ENCODE assay signal across 8 cellular contexts in the genomic region with DNA sequence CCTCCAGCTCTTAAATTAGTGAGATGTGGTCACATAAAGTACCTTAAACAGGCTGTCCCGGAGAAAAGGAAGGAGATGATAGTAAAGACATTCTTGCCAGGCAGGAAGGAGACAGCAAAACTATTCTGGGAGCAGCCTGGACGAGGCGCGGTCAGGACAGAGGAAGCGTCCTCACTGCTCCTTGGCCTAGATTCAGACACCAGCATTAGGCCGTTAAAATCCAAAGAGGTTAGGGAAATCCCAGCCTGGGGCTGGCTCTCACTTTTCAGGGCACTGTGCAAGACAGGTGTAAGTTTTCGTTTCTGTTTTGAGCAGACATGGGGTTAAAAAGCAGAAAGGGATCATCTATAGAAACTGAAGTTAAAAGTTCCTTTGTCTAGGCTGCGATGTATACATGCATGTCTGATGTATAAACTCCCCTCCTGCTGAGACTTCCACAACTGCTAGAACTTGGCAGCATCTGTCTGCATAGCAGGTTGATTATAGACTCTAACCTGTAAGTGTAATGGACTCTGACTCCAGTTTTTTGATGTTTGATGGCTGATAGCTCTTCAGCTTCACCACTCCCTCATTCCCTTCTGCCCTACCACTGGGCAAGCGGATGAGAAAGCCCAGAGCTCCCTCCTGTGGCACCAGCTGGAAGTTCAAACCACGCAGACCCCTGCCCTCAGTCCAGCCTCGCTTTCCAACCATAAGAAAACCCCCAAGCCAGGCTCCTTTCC. TPM values are rescaled to one million over a fixed set of nuclear protein-coding genes. Genes with fewer than 3 reads are reported as not detected.
DNase-seq lines count a peak whose midpoint lies in the region; ATAC-seq and TF ChIP-seq lines count a peak whose summit lies in the region.

No MANE protein-coding gene starts in this region.

- intact Hi-C loops in esophagus squamous epithelium (cut with DNase I) = loop anchor here (2.0 kb wide), 1 partner anchor 189 kb away; no protein-coding TSS in a partner anchor

- H3K27ac Mint-ChIP-seq in neural crest cell (ENCODE audit: unreplicated experiment) (no peak overlapping the region), type B pancreatic cell (peak overlapping the region; percentile 88)

- H3K27me3 ChIP-seq in esophagus squamous epithelium = no peaks in the 10 kb centered on the region

- ATAC-seq in GM19324 (IDR thresholded peaks at IDR 0.05; ENCODE audit: low FRiP score, unreplicated experiment) = peak; percentile 60
- ATAC-seq in HG03378 (IDR thresholded peaks at IDR 0.05; ENCODE audit: unreplicated experiment) = peak; percentile 63

- WGBS in esophagus squamous epithelium, 2 donors = 8 to 19% methylated on average over 10 to 11 of the region's 11 CpGs

- TF ChIP-seq CTCF in esophagus squamous epithelium (IDR thresholded peaks at IDR 0.05) (peak; percentile 69 to 90 (median 85)), neural crest cell (conservative IDR thresholded peaks at IDR 0.05) (peak; percentile 90), type B pancreatic cell (conservative IDR thresholded peaks at IDR 0.05) (peak; percentile 86)

- no peaks in the 10 kb centered on the region for H3K36me3 Mint-ChIP-seq in neural crest cell (ENCODE audit: low read depth)
- H3K36me3 Mint-ChIP-seq in type B pancreatic cell = peaks cover 7% of the 10 kb centered on the region

- H3K4me1 ChIP-seq in esophagus squamous epithelium = peaks cover 0 to 71% (median 20%) of the 10 kb centered on the region in 3 donors

- H3K9me3 Mint-ChIP-seq in neural crest cell (no peaks in the 10 kb centered on the region), type B pancreatic cell (no peaks in the 10 kb centered on the region)

- no peaks in the 10 kb centered on the region for H3K9me3 ChIP-seq in esophagus squamous epithelium

- DNase-seq in COLO668 (lab: John Stamatoyannopoulos, UW; ENCODE audit: unreplicated experiment) (peak; percentile 66), NOMO-1 (lab: John Stamatoyannopoulos, UW; ENCODE audit: unreplicated experiment in 2 of 2) (peak; percentile 10 to 44), esophagus squamous epithelium (lab: John Stamatoyannopoulos, UW) (no peak), neural crest cell (ENCODE audit: low read depth, low spot score) (peak; percentile 72), type B pancreatic cell (ENCODE audit: extremely low spot score, unreplicated experiment) (no peak)
- DNase-seq in activated T-cell treated with anti-CD3 and anti-CD28 coated beads, Interleukin-2, amount 50 U/mL, for 1 hour = peak; percentile 72

- no peaks in the 10 kb centered on the region for H3K27me3 Mint-ChIP-seq in neural crest cell (ENCODE audit: low read depth)
- no peaks in the 10 kb centered on the region for H3K27me3 Mint-ChIP-seq in type B pancreatic cell

- H3K4me3 ChIP-seq in esophagus squamous epithelium = peak overlapping the region in 3 of 4 donors; percentile 16 to 32 (median 21)

- H3K4me1 Mint-ChIP-seq in neural crest cell (peaks cover 18% of the 10 kb centered on the region), type B pancreatic cell (ENCODE audit: unreplicated experiment) (peaks cover 27% of the 10 kb centered on the region)

- H3K4me3 Mint-ChIP-seq in neural crest cell (no peak overlapping the region), type B pancreatic cell (peak overlapping the region; percentile 40)

- peaks cover 0 to 7% (median 0%) of the 10 kb centered on the region in 3 donors for H3K36me3 ChIP-seq in esophagus squamous epithelium

- TF ChIP-seq POLR2A in esophagus squamous epithelium (IDR thresholded peaks at IDR 0.05) = no peak

- H3K27ac ChIP-seq in esophagus squamous epithelium = peak overlapping the region; percentile 71 to 91 (median 90)

RNA-seq across cellular contexts. Expression of a gene that starts 21.5 kb away (rescaled TPM):
- total RNA-seq in esophagus squamous epithelium (1 to 10 TPM; 2.6 to 6.9 (median 5.6) TPM), neural crest cell (6.6 and 7.7 TPM in 2 replicates), type B pancreatic cell (ENCODE audit: low replicate concordance) (7.2 and 8.7 TPM in 2 replicates)

RNA-seq across cellular contexts. Expression of a gene that starts 23.6 kb away (rescaled TPM):
- total RNA-seq in esophagus squamous epithelium = 10 to 100 TPM; 25.0 to 36.5 (median 31.3) TPM
- total RNA-seq in neural crest cell = 2.4 and 3.0 TPM in 2 replicates
- total RNA-seq in type B pancreatic cell (ENCODE audit: low replicate concordance) = 17.5 and 21.3 TPM in 2 replicates

Comparison
In these comparisons a context has a peak if more than half of its experiments do, and no peak if none do; other contexts are left out.
1. DNase-seq: peak in COLO668 (single experiment), NOMO-1 (2 of 2), activated T-cell treated with anti-CD3 and anti-CD28 coated beads, Interleukin-2, amount 50 U/mL, for 1 hour (single experiment) and neural crest cell (single experiment); none in esophagus squamous epithelium (single experiment) and type B pancreatic cell (single experiment).
2. Peak in every context shown above with its lines, with median percentiles within 50 percentile points of each other: CTCF ChIP-seq.